In genomic region chr14:102782974-102783373, GRCh38 we compare ENCODE assay signal across 11 cellular contexts.
"Had no signal": no experiment of that assay in that cellular context is flagged by ENCODE, and none has a peak within 500 bp of the region (broad histone marks: within the 10 kb centered on the region; RNA-seq: fewer than 3 reads in every experiment).

No MANE protein-coding gene starts in this region.

- H3K9me3 Mint-ChIP-seq: dendritic cell treated with granulocyte-macrophage colony-stimulating factor and Interleukin-4, amounts not matched to agents 40 ng/mL and 50 ng/mL, for 4 days; effector memory CD8-positive, alpha-beta T cell had no signal

- H3K27ac ChIP-seq: heart left ventricle, lower lobe of right lung, right lobe of liver, thoracic aorta had no signal

- H3K36me3 ChIP-seq: heart left ventricle, lower lobe of right lung, right lobe of liver, thoracic aorta had no signal

- H3K4me3 ChIP-seq: heart left ventricle, lower lobe of right lung, right lobe of liver, smooth muscle cell, thoracic aorta had no signal

- DNase-seq: activated CD8-positive, alpha-beta memory T cell treated with anti-CD3 and anti-CD28 coated beads, Interleukin-2, amount 10 ng/mL, durations not matched to agents 7 days and 5 days; activated T-cell treated with anti-CD3 and anti-CD28 coated beads, Interleukin-2, amount 50 U/mL, for 48 hours; effector memory CD8-positive, alpha-beta T cell; heart left ventricle; left colon; lower lobe of right lung; midbrain; right lobe of liver had no signal

- H3K4me3 Mint-ChIP-seq: activated CD8-positive, alpha-beta memory T cell treated with anti-CD3 and anti-CD28 coated beads, Interleukin-2, amount 10 ng/mL, durations not matched to agents 7 days and 5 days; dendritic cell treated with granulocyte-macrophage colony-stimulating factor and Interleukin-4, amounts not matched to agents 40 ng/mL and 50 ng/mL, for 4 days; effector memory CD8-positive, alpha-beta T cell had no signal

- ATAC-seq: activated CD8-positive, alpha-beta memory T cell treated with anti-CD3 and anti-CD28 coated beads, Interleukin-2, amount 10 ng/mL, durations not matched to agents 7 days and 5 days; effector memory CD8-positive, alpha-beta T cell; heart left ventricle; left colon; lower lobe of right lung; right lobe of liver had no signal

- H3K27me3 ChIP-seq: heart left ventricle, right lobe of liver had no signal

- H3K27me3 Mint-ChIP-seq: activated CD8-positive, alpha-beta memory T cell treated with anti-CD3 and anti-CD28 coated beads, Interleukin-2, amount 10 ng/mL, durations not matched to agents 7 days and 5 days; dendritic cell treated with granulocyte-macrophage colony-stimulating factor and Interleukin-4, amounts not matched to agents 40 ng/mL and 50 ng/mL, for 4 days; effector memory CD8-positive, alpha-beta T cell had no signal

- H3K4me2 ChIP-seq: smooth muscle cell had no signal

- H3K9me3 ChIP-seq: heart left ventricle, lower lobe of right lung, right lobe of liver, thoracic aorta had no signal

- H3K27ac Mint-ChIP-seq: dendritic cell treated with granulocyte-macrophage colony-stimulating factor and Interleukin-4, amounts not matched to agents 40 ng/mL and 50 ng/mL, for 4 days had no signal
